Comparison of ENCODE assay signal across 1 cellular context in the genomic region with DNA sequence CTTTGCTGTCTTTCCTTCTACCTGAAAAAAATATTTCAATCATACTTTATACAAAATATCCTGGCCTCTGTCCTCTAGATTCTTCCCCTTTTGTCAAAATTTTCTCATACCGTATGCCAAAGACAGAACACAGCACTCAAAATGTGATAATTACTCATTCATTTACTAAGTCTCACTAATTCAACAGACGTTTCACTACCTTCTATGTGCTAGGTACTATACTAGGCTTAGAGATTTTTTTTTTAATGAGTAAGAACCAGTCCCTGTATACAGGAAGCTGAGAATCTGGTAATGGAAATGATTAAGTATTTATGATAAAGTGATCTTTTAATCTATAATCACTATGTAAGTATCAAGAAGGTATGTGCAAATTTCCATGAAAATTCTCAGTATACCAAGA.
TF ChIP-seq lines count a peak whose summit lies in the region.

No MANE protein-coding gene starts in this region.

TF ChIP-seq in HepG2, 621 proteins besides CTCF, POLR2A, EP300 and RAD21:
- TF ChIP-seq DNMT3B (CRISPR knock-in tag; conservative IDR thresholded peaks at IDR 0.05) (no peak), ZNF746 (CRISPR knock-in tag; IDR thresholded peaks at IDR 0.05) (no peak), IRX3 (CRISPR knock-in tag; IDR thresholded peaks at IDR 0.05; ENCODE audit: borderline replicate concordance, low read depth) (no peak), ZBTB43 (CRISPR knock-in tag; conservative IDR thresholded peaks at IDR 0.05) (no peak), RARA (CRISPR knock-in tag; IDR thresholded peaks at IDR 0.05) (no peak), ZBTB4 (CRISPR knock-in tag; IDR thresholded peaks at IDR 0.05; ENCODE audit: borderline replicate concordance) (no peak), ZNF3 (CRISPR knock-in tag; IDR thresholded peaks at IDR 0.05) (no peak), ZSCAN12 (CRISPR knock-in tag; IDR thresholded peaks at IDR 0.05) (no peak), CBX1 (IDR thresholded peaks at IDR 0.05; ENCODE audit: low read depth) (no peak), ZFP36L1 (CRISPR knock-in tag; IDR thresholded peaks at IDR 0.05) (no peak), ERF (CRISPR knock-in tag; IDR thresholded peaks at IDR 0.05) (no peak), GMEB1 (CRISPR knock-in tag; IDR thresholded peaks at IDR 0.05; ENCODE audit: borderline replicate concordance) (no peak)
- TF ChIP-seq, protein P1, sequence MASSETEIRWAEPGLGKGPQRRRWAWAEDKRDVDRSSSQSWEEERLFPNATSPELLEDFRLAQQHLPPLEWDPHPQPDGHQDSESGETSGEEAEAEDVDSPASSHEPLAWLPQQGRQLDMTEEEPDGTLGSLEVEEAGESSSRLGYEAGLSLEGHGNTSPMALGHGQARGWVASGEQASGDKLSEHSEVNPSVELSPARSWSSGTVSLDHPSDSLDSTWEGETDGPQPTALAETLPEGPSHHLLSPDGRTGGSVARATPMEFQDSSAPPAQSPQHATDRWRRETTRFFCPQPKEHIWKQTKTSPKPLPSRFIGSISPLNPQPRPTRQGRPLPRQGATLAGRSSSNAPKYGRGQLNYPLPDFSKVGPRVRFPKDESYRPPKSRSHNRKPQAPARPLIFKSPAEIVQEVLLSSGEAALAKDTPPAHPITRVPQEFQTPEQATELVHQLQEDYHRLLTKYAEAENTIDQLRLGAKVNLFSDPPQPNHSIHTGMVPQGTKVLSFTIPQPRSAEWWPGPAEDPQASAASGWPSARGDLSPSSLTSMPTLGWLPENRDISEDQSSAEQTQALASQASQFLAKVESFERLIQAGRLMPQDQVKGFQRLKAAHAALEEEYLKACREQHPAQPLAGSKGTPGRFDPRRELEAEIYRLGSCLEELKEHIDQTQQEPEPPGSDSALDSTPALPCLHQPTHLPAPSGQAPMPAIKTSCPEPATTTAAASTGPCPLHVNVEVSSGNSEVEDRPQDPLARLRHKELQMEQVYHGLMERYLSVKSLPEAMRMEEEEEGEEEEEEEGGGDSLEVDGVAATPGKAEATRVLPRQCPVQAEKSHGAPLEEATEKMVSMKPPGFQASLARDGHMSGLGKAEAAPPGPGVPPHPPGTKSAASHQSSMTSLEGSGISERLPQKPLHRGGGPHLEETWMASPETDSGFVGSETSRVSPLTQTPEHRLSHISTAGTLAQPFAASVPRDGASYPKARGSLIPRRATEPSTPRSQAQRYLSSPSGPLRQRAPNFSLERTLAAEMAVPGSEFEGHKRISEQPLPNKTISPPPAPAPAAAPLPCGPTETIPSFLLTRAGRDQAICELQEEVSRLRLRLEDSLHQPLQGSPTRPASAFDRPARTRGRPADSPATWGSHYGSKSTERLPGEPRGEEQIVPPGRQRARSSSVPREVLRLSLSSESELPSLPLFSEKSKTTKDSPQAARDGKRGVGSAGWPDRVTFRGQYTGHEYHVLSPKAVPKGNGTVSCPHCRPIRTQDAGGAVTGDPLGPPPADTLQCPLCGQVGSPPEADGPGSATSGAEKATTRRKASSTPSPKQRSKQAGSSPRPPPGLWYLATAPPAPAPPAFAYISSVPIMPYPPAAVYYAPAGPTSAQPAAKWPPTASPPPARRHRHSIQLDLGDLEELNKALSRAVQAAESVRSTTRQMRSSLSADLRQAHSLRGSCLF (CRISPR knock-in tag; IDR thresholded peaks at IDR 0.05; ENCODE audit: borderline replicate concordance), result no peak
- TF ChIP-seq, protein P2, sequence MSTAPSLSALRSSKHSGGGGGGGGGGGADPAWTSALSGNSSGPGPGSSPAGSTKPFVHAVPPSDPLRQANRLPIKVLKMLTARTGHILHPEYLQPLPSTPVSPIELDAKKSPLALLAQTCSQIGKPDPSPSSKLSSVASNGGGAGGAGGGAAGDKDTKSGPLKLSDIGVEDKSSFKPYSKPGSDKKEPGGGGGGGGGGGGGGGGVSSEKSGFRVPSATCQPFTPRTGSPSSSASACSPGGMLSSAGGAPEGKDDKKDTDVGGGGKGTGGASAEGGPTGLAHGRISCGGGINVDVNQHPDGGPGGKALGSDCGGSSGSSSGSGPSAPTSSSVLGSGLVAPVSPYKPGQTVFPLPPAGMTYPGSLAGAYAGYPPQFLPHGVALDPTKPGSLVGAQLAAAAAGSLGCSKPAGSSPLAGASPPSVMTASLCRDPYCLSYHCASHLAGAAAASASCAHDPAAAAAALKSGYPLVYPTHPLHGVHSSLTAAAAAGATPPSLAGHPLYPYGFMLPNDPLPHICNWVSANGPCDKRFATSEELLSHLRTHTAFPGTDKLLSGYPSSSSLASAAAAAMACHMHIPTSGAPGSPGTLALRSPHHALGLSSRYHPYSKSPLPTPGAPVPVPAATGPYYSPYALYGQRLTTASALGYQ (CRISPR knock-in tag; IDR thresholded peaks at IDR 0.05), result no peak
- TF ChIP-seq, protein P3, sequence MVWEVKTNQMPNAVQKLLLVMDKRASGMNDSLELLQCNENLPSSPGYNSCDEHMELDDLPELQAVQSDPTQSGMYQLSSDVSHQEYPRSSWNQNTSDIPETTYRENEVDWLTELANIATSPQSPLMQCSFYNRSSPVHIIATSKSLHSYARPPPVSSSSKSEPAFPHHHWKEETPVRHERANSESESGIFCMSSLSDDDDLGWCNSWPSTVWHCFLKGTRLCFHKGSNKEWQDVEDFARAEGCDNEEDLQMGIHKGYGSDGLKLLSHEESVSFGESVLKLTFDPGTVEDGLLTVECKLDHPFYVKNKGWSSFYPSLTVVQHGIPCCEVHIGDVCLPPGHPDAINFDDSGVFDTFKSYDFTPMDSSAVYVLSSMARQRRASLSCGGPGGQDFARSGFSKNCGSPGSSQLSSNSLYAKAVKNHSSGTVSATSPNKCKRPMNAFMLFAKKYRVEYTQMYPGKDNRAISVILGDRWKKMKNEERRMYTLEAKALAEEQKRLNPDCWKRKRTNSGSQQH (CRISPR knock-in tag; IDR thresholded peaks at IDR 0.05; ENCODE audit: low read depth), result no peak
- TF ChIP-seq, protein P4, sequence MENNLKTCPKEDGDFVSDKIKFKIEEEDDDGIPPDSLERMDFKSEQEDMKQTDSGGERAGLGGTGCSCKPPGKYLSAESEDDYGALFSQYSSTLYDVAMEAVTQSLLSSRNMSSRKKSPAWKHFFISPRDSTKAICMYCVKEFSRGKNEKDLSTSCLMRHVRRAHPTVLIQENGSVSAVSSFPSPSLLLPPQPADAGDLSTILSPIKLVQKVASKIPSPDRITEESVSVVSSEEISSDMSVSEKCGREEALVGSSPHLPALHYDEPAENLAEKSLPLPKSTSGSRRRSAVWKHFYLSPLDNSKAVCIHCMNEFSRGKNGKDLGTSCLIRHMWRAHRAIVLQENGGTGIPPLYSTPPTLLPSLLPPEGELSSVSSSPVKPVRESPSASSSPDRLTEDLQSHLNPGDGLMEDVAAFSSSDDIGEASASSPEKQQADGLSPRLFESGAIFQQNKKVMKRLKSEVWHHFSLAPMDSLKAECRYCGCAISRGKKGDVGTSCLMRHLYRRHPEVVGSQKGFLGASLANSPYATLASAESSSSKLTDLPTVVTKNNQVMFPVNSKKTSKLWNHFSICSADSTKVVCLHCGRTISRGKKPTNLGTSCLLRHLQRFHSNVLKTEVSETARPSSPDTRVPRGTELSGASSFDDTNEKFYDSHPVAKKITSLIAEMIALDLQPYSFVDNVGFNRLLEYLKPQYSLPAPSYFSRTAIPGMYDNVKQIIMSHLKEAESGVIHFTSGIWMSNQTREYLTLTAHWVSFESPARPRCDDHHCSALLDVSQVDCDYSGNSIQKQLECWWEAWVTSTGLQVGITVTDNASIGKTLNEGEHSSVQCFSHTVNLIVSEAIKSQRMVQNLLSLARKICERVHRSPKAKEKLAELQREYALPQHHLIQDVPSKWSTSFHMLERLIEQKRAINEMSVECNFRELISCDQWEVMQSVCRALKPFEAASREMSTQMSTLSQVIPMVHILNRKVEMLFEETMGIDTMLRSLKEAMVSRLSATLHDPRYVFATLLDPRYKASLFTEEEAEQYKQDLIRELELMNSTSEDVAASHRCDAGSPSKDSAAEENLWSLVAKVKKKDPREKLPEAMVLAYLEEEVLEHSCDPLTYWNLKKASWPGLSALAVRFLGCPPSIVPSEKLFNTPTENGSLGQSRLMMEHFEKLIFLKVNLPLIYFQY (CRISPR knock-in tag; IDR thresholded peaks at IDR 0.05; ENCODE audit: borderline replicate concordance), result no peak
TF ChIP-seq in HepG2: peak in this region for 0.
